In genomic region chr20:4832469-4832868, GRCh38 we compare ENCODE assay signal across 25 cellular contexts. TPM values are rescaled to one million over a fixed set of nuclear protein-coding genes. Genes with fewer than 3 reads are reported as not detected.
A peak's percentile ranks its signal among the peaks of the same experiment; 100 is the strongest.
DNase-seq lines count a peak whose midpoint lies in the region; ATAC-seq, FAIRE-seq and TF ChIP-seq lines count a peak whose summit lies in the region.
"Had no signal": no experiment of that assay in that cellular context is flagged by ENCODE, and none has a peak within 500 bp of the region (broad histone marks: within the 10 kb centered on the region; RNA-seq: fewer than 3 reads in every experiment).

No MANE protein-coding gene starts in this region.

- CTCF ChIA-PET in A549 (lab: Yijun Ruan, JAX), result interaction anchor here (1.0 to 1.4 kb wide), 3 partner anchors 8 to 269 kb away, joined by 3 to 5 read pairs (median 3); no protein-coding TSS in a partner anchor
- CTCF ChIA-PET in K562 (lab: Yijun Ruan, JAX; ENCODE audit: low intra/inter-chr PET ratio), result no interaction called here

- H3K9me3 ChIP-seq in A549, result no peaks in the 10 kb centered on the region
- H3K9me3 ChIP-seq in K562 (replicated peaks; ENCODE audit: control insufficient read depth, insufficient read depth, low read depth, low read length), result no peaks in the 10 kb centered on the region
- no peaks in the 10 kb centered on the region for H3K9me3 ChIP-seq in sigmoid colon
- H3K9me3 ChIP-seq: BE2C, BLaER1 had no signal

- in situ Hi-C loops in K562 (cut with MboI), result no loop called here

- no peak for TF ChIP-seq RAD21 in A549 (conservative IDR thresholded peaks at IDR 0.05 in 1 of 2, IDR thresholded peaks at IDR 0.05 in 1 of 2)
- no peak for TF ChIP-seq RAD21 in K562 (CRISPR knock-in tag; conservative IDR thresholded peaks at IDR 0.05 in 1 of 2, IDR thresholded peaks at IDR 0.05 in 1 of 2)

- no peak overlapping the region for H2AFZ ChIP-seq in K562 (ENCODE audit: low read depth, low read length)

- TF ChIP-seq CTCF in A549 (IDR thresholded peaks at IDR 0.05) (no peak), K562 (IDR thresholded peaks at IDR 0.05 in 2 of 3, conservative IDR thresholded peaks at IDR 0.05 in 1 of 3; ENCODE audit: insufficient read depth in 2 of 3, low read depth in 1 of 3, low read length in 3 of 3) (no peak), sigmoid colon (IDR thresholded peaks at IDR 0.05) (no peak)

- no peak for DNase-seq in A549 (ENCODE audit: low read depth in 1 of 2, low spot score in 1 of 2)
- DNase-seq in K562 (ENCODE audit: extremely low read depth in 1 of 4, low spot score in 3 of 4), result no peak
- DNase-seq in sigmoid colon, result peak; percentile 17
- no peak for DNase-seq in posterior vena cava (ENCODE audit: low spot score)
- DNase-seq in NCI-H1048 (lab: John Stamatoyannopoulos, UW), result no peak
- DNase-seq in activated gamma-delta T cell (lab: John Stamatoyannopoulos, UW), result no peak
- DNase-seq: ACHN; BE2C; C1 segment of cervical spinal cord; CD4-positive, alpha-beta memory T cell; CD4-positive, CD25-positive, alpha-beta regulatory T cell; CD8-positive, alpha-beta memory T cell; COR-L47; DMS 273 treated with DMSO at 0.1 percent for 48 hours; DMS153; DMS53; DMS79; DND-41; EL; GDM1 had no signal

- peak; percentile 23 for FAIRE-seq in A549 (lab: Jason Lieb, UNC)
- no peak for FAIRE-seq in K562 (lab: Jason Lieb, UNC)
- FAIRE-seq: GM12878, GM12892, GM18507 had no signal

- H3K79me2 ChIP-seq in K562 (ENCODE audit: control insufficient read depth, insufficient read depth, low read length), result no peaks in the 10 kb centered on the region

- POLR2A ChIA-PET in A549 (lab: Yijun Ruan, JAX) (no interaction called here), K562 (lab: Yijun Ruan, JAX) (no interaction called here)

- H3K4me2 ChIP-seq in A549 (no peak overlapping the region), K562 (ENCODE audit: insufficient read depth, low read length) (no peak overlapping the region)
- H3K4me2 ChIP-seq: BLaER1 had no signal

- TF ChIP-seq POLR2A in A549 (IDR thresholded peaks at IDR 0.05; ENCODE audit: low read length) (no peak), K562 (conservative IDR thresholded peaks at IDR 0.05) (no peak), sigmoid colon (IDR thresholded peaks at IDR 0.05) (no peak)

- no TSS peak for BruUV-seq in K562 (replicated peaks; lab: Mats Ljungman, UMichigan)

- H3K4me1 ChIP-seq in A549, result no peaks in the 10 kb centered on the region
- no peaks in the 10 kb centered on the region for H3K4me1 ChIP-seq in K562 (replicated peaks in 1 of 2; ENCODE audit: control insufficient read depth in 2 of 2, insufficient read depth in 2 of 2, low read length in 2 of 2)
- peaks cover 0 to 34% (median 13%) of the 10 kb centered on the region in 4 donors for H3K4me1 ChIP-seq in sigmoid colon
- H3K4me1 ChIP-seq: BE2C had no signal

- ATAC-seq in A549 (no peak), K562 (no peak)
- ATAC-seq: GM12878 had no signal

- no peak for TF ChIP-seq EP300 in A549 (IDR thresholded peaks at IDR 0.05)
- no peak for TF ChIP-seq EP300 in K562 (IDR thresholded peaks at IDR 0.05; ENCODE audit: low read length)
- TF ChIP-seq EP300 in sigmoid colon (IDR thresholded peaks at IDR 0.05), result no peak

- H4K20me1 ChIP-seq in K562 (replicated peaks; ENCODE audit: control insufficient read depth, insufficient read depth, low read length), result no peaks in the 10 kb centered on the region
- H4K20me1 ChIP-seq: BLaER1 had no signal

- H3K36me3 ChIP-seq in K562 (ENCODE audit: control insufficient read depth, insufficient read depth, low read length), result no peaks in the 10 kb centered on the region
- no peaks in the 10 kb centered on the region for H3K36me3 ChIP-seq in sigmoid colon
- H3K36me3 ChIP-seq: BE2C, BLaER1 had no signal

- H3K9ac ChIP-seq in K562 (ENCODE audit: insufficient read depth in 1 of 2, low read depth in 2 of 2, low read length in 2 of 2), result no peak overlapping the region
- H3K9ac ChIP-seq: BLaER1 had no signal

- H3K27me3 ChIP-seq in K562 (ENCODE audit: control insufficient read depth in 2 of 2, insufficient read depth in 2 of 2, low read length in 2 of 2) (peaks cover 3 to 11% of the 10 kb centered on the region in 2 experiments; a peak in 3 of 5 replicates), sigmoid colon (no peaks in the 10 kb centered on the region)
- H3K27me3 ChIP-seq: BE2C, BLaER1 had no signal

- no peak overlapping the region for H3K27ac ChIP-seq in A549
- no peak overlapping the region for H3K27ac ChIP-seq in K562 (ENCODE audit: extremely low read depth, low read depth, low read length)
- H3K27ac ChIP-seq in sigmoid colon, result no peak overlapping the region
- H3K27ac ChIP-seq: 22Rv1, BLaER1 had no signal

- H3K4me3 ChIP-seq in A549 (no peak overlapping the region), K562 (no peak overlapping the region), sigmoid colon (no peak overlapping the region)
- H3K4me3 ChIP-seq: BLaER1, GM12878 had no signal

- whole genome bisulfite sequencing in A549 (ENCODE audit: missing lambda C conversion rate), result 40% methylated on average over 2 of the region's 2 CpGs
- 0% methylated on average over 2 of the region's 2 CpGs for WGBS in K562 (ENCODE audit: insufficient coverage, low coverage, missing lambda C conversion rate)
- WGBS in sigmoid colon, 2 donors, result 85 to 92% methylated on average over 2 of the region's 2 CpGs

- peaks cover 3% of the 10 kb centered on the region for H3K9me1 ChIP-seq in K562 (ENCODE audit: control insufficient read depth, insufficient read depth, low read length)

- intact Hi-C loops in K562 (cut with micrococcal nuclease), result no loop called here
- intact Hi-C loops in sigmoid colon (cut with DNase I), result no loop called here
- intact Hi-C loops in posterior vena cava (cut with DNase I), result no loop called here

TF ChIP-seq in A549, 52 proteins besides CTCF, POLR2A, EP300 and RAD21 (continues in another document):
- TF ChIP-seq HOXB5 (CRISPR knock-in tag; IDR thresholded peaks at IDR 0.05) (no peak), SMC3 (IDR thresholded peaks at IDR 0.05) (no peak), NPAS2 (CRISPR knock-in tag; IDR thresholded peaks at IDR 0.05; ENCODE audit: borderline replicate concordance) (no peak), ATOH8 (CRISPR knock-in tag; IDR thresholded peaks at IDR 0.05; ENCODE audit: low read depth) (no peak), RFX5 (IDR thresholded peaks at IDR 0.05) (no peak), HDAC2 (IDR thresholded peaks at IDR 0.05) (no peak), HOXB13 (CRISPR knock-in tag; IDR thresholded peaks at IDR 0.05; ENCODE audit: low read depth) (no peak), JUNB (IDR thresholded peaks at IDR 0.05) (no peak)

TF ChIP-seq in K562, 482 proteins besides CTCF, POLR2A, EP300 and RAD21:
- no peak for TF ChIP-seq ZKSCAN3 (CRISPR knock-in tag; IDR thresholded peaks at IDR 0.05)
- TF ChIP-seq ZNF146 (CRISPR knock-in tag; IDR thresholded peaks at IDR 0.05; ENCODE audit: unreplicated experiment), result peak; percentile 58
TF ChIP-seq in K562: peak in this region for 1.

RNA-seq across cellular contexts. Expression of gene RASSF2, which starts 9.1 kb away (rescaled TPM):
- polyA plus RNA-seq in A549 (2011; rRNA removed), result 18.8 and 21.4 TPM in 2 replicates
- polyA plus RNA-seq in A549 (2012; cell fraction: cytosol; rRNA removed), result 8.0 and 10.2 TPM in 2 replicates
- polyA plus RNA-seq in A549 (2012; cell fraction: nucleus; rRNA removed), result 5.4 and 7.4 TPM in 2 replicates
- polyA plus RNA-seq in A549 (2017; fragmentation: RNase III; extraction: RNeasy Plus Mini Kit Qiagen cat#74134 plus additional on column Dnase treatment), result 12.2 to 12.9 TPM (median 12.5 TPM) in 3 replicates
- 15.9 and 17.4 TPM in 2 replicates for polyA minus RNA-seq in A549 (2011; rRNA and poly(A)+ RNA removed)
- total RNA-seq in K562 (2011; cell fraction: chromatin; rRNA removed; ENCODE audit: low replicate concordance), result not detected in 2 replicates
- total RNA-seq in K562 (2011; cell fraction: nucleolus; rRNA removed), result not detected in 2 replicates
- not detected in 2 replicates for total RNA-seq in K562 (2011; cell fraction: nucleoplasm; rRNA removed)
- total RNA-seq in K562 (2014; rRNA removed), result 0.04 and 0.09 TPM in 2 replicates
- not detected in 2 replicates for total RNA-seq in K562 (2014; rRNA removed; fragmentation: Illumina TruSeq; extraction: Trizol)
- total RNA-seq in K562 (2015; rRNA removed; fragmentation: Illumina TruSeq; extraction: Trizol), result 0.11 TPM in 2 replicates
- total RNA-seq in K562 (2021), result 0.09 and 0.13 TPM in 2 replicates
- 0.01 and 0.03 TPM in 2 replicates for polyA plus RNA-seq in K562 (2011; rRNA removed)
- 0.01 TPM in 1 of 2 replicates, not detected in the other for polyA plus RNA-seq in K562 (2011; cell fraction: cytosol; rRNA removed)
- polyA plus RNA-seq in K562 (2011; cell fraction: nucleus; rRNA removed), result 0.03 TPM in 1 of 2 replicates, not detected in the other
- polyA plus RNA-seq in K562 (2012), result 0.03 and 0.06 TPM in 2 replicates
- 0.03 TPM in 1 of 2 replicates, not detected in the other for polyA plus RNA-seq in K562 (2014; fragmentation: Illumina TruSeq; extraction: Trizol)
- under 1 TPM in 1 of 2 experiments, not detected in 1; 0.01 TPM for polyA plus RNA-seq in K562 (2014; fragmentation: Nextera tagmentation; extraction: Ambion mirVana)
- polyA plus RNA-seq in K562 (2014; rRNA removed), result 0.07 TPM in 1 of 2 replicates, not detected in the other
- 0.06 TPM in 1 of 2 replicates, not detected in the other for polyA minus RNA-seq in K562 (2011; rRNA and poly(A)+ RNA removed)
- not detected in 2 replicates for polyA minus RNA-seq in K562 (2011; cell fraction: cytosol; rRNA and poly(A)+ RNA removed)
- 0.13 TPM in 1 of 2 replicates, not detected in the other for polyA minus RNA-seq in K562 (2011; cell fraction: nucleus; rRNA and poly(A)+ RNA removed)
- total RNA-seq in sigmoid colon, result 10 to 100 TPM; 14.6 to 37.4 (median 17.8) TPM
- polyA plus RNA-seq in sigmoid colon, result 10 to 100 TPM in 1 of 3 donors, 1 to 10 TPM in 2; 3.6 to 19.9 (median 5.5) TPM
- total RNA-seq in posterior vena cava, result 10 to 100 TPM; 25.8 to 68.9 TPM

Comparison
In these comparisons a context has a peak if more than half of its experiments do, and no peak if none do; other contexts are left out.
1. RNA of gene RASSF2, which starts 9.1 kb away (total RNA-seq): 25.8 to 68.9 TPM in posterior vena cava and 14.6 to 37.4 TPM in sigmoid colon; 0.04 to 0.13 TPM in K562; every median in the first group is over 10 times any median in the second.